Comparison of ENCODE assay signal across 27 cellular contexts in genomic region chr10:13421382-13421917, GRCh38.
"Had no signal": no experiment of that assay in that cellular context is flagged by ENCODE, and none has a peak within 500 bp of the region (broad histone marks: within the 10 kb centered on the region; RNA-seq: fewer than 3 reads in every experiment).

No MANE protein-coding gene starts in this region.

- H3K9me3 ChIP-seq: ovary, psoas muscle, testis had no signal

- DNase-seq: dorsolateral prefrontal cortex; effector CD8-positive, alpha-beta T cell; endodermal cell; foreskin fibroblast; heart left ventricle; kidney; mesenchymal stem cell; natural killer cell; occipital lobe; ovary; psoas muscle; right cardiac atrium; spleen; stimulated activated CD4-positive, alpha-beta T cell treated with anti-CD3 and anti-CD28 coated beads, Interleukin-4, amount 100 ng/mL, for 4 hours; stimulated activated naive CD8-positive, alpha-beta T cell treated with anti-CD3 and anti-CD28 coated beads, Interleukin-15, Interleukin-2, amounts not matched to agents 100 U/mL and 50 U/mL, for 24 hours; substantia nigra; testis; tibial artery had no signal

- H3K4me3 ChIP-seq: dorsolateral prefrontal cortex, gastroesophageal sphincter, heart left ventricle, hepatocyte, lung, ovary, psoas muscle, skin epidermis, spleen, testis, tibial artery had no signal

- H3K4me1 Mint-ChIP-seq: endodermal cell, natural killer cell had no signal

- H3K4me3 Mint-ChIP-seq: endodermal cell; natural killer cell; stimulated activated memory B cell treated with anti-CD40 and anti-IgM and Interleukin-4, amounts not matched to agents 10 μg/mL and 1 μg/mL and 100 μg/mL, for 72 hours; type B pancreatic cell had no signal

- H3K9me3 Mint-ChIP-seq: natural killer cell, type B pancreatic cell had no signal

- H2AFZ ChIP-seq: hepatocyte had no signal

- H3K79me2 ChIP-seq: hepatocyte had no signal

- H3K27ac Mint-ChIP-seq: endodermal cell; natural killer cell; stimulated activated memory B cell treated with anti-CD40 and anti-IgM and Interleukin-4, amounts not matched to agents 10 μg/mL and 1 μg/mL and 100 μg/mL, for 72 hours; type B pancreatic cell had no signal

- ATAC-seq: esophagus mucosa; gastroesophageal sphincter; heart left ventricle; left lobe of liver; natural killer cell; psoas muscle; right cardiac atrium; stimulated activated memory B cell treated with anti-CD40 and anti-IgM and Interleukin-4, amounts not matched to agents 10 μg/mL and 1 μg/mL and 100 μg/mL, for 72 hours; stimulated activated naive CD8-positive, alpha-beta T cell treated with anti-CD3 and anti-CD28 coated beads, Interleukin-15, Interleukin-2, amounts not matched to agents 100 U/mL and 50 U/mL, for 24 hours had no signal

- H3K36me3 ChIP-seq: gastroesophageal sphincter, heart left ventricle, ovary, spleen, tibial artery had no signal

- H3K4me1 ChIP-seq: gastroesophageal sphincter, heart left ventricle, psoas muscle, testis, tibial artery had no signal

- H3K27ac ChIP-seq: dorsolateral prefrontal cortex, epithelial cell of prostate, gastroesophageal sphincter, heart left ventricle, hepatocyte, ovary, psoas muscle, skin epidermis, spleen, testis, tibial artery had no signal

- H3K4me2 ChIP-seq: hepatocyte had no signal

- H3K36me3 Mint-ChIP-seq: natural killer cell, type B pancreatic cell had no signal

- H3K27me3 ChIP-seq: dorsolateral prefrontal cortex, heart left ventricle, hepatocyte, ovary, spleen, testis had no signal
